Comparison of ENCODE assay signal across 12 cellular contexts in genomic region chr3:134330895-134331810, GRCh38. TPM values are rescaled to one million over a fixed set of nuclear protein-coding genes. Genes with fewer than 3 reads are reported as not detected.
A peak's percentile ranks its signal among the peaks of the same experiment; 100 is the strongest.
DNase-seq lines count a peak whose midpoint lies in the region; ATAC-seq and TF ChIP-seq lines count a peak whose summit lies in the region.
"Had no signal": no experiment of that assay in that cellular context is flagged by ENCODE, and none has a peak within 500 bp of the region (broad histone marks: within the 10 kb centered on the region; RNA-seq: fewer than 3 reads in every experiment).

No MANE protein-coding gene starts in this region.

- H3K36me3 ChIP-seq in BJ (ENCODE audit: control insufficient read depth, insufficient read depth, low read length), result no peaks in the 10 kb centered on the region
- no peaks in the 10 kb centered on the region for H3K36me3 ChIP-seq in fibroblast of lung (ENCODE audit: control insufficient read depth, insufficient read depth, low read length)

- POLR2A ChIA-PET in BJ (lab: Charles Lee), result interaction anchor here (0.6 to 1.4 kb wide), 10 partner anchors 9 to 155 kb away, joined by 3 to 8 read pairs (median 4); partner anchors contain the start of genes ANAPC13 and CEP63

- H3K79me2 ChIP-seq in fibroblast of lung (ENCODE audit: control insufficient read depth, insufficient read depth, low read length), result no peaks in the 10 kb centered on the region

- peaks cover 93% of the 10 kb centered on the region for H3K4me1 Mint-ChIP-seq in osteocyte (ENCODE audit: unreplicated experiment)
- H3K4me1 Mint-ChIP-seq: naive B cell had no signal

- no peak overlapping the region for H2AFZ ChIP-seq in fibroblast of lung (ENCODE audit: low read length)

- peak overlapping the region; percentile 44 for H3K4me2 ChIP-seq in fibroblast of lung (ENCODE audit: extremely low read depth, insufficient read depth, low read length)

- DNase-seq in BJ (ENCODE audit: low read depth) (peak; percentile 84), RPMI7951 (ENCODE audit: low read depth) (peak; percentile 57), fibroblast of lung (ENCODE audit: low read depth in 2 of 2) (peak; percentile 47 to 85), osteocyte (ENCODE audit: extremely low spot score, unreplicated experiment) (peak; percentile 89), NCI-H1092 treated with DMSO at 0.1 percent for 48 hours (lab: John Stamatoyannopoulos, UW) (no peak), OCI-M1 (lab: John Stamatoyannopoulos, UW) (no peak)
- no peak for DNase-seq in stimulated activated CD4-positive, alpha-beta T cell treated with anti-CD3 and anti-CD28 coated beads, Interleukin-1b, Interleukin-23, amount 100 ng/mL, for 48 hours
- DNase-seq: activated CD4-positive, alpha-beta T cell treated with anti-CD3 and anti-CD28 coated beads, Interleukin-2, amount 50 U/mL, for 4 hours; Calu3; naive B cell had no signal

- TF ChIP-seq CTCF in BJ (IDR thresholded peaks at IDR 0.05; ENCODE audit: insufficient read depth, low read depth, low read length), result no peak
- no peak for TF ChIP-seq CTCF in fibroblast of lung (conservative IDR thresholded peaks at IDR 0.05 in 1 of 2, IDR thresholded peaks at IDR 0.05 in 1 of 2; ENCODE audit: low read depth in 1 of 2, low read length in 2 of 2)
- no peak for TF ChIP-seq CTCF in osteocyte (IDR thresholded peaks at IDR 0.05)

- no peaks in the 10 kb centered on the region for H4K20me1 ChIP-seq in fibroblast of lung (ENCODE audit: control insufficient read depth, extremely low read depth, insufficient read depth, low read length)

- peaks cover 56% of the 10 kb centered on the region for H3K4me1 ChIP-seq in fibroblast of lung (ENCODE audit: control insufficient read depth, extremely low read depth, insufficient read depth, low read length)

- H3K27me3 Mint-ChIP-seq in osteocyte (ENCODE audit: unreplicated experiment), result no peaks in the 10 kb centered on the region

- no peak for ATAC-seq in GM18861 (IDR thresholded peaks at IDR 0.05; ENCODE audit: unreplicated experiment)

- H3K9me3 Mint-ChIP-seq in osteocyte (ENCODE audit: unreplicated experiment), result no peaks in the 10 kb centered on the region
- H3K9me3 Mint-ChIP-seq: dendritic cell treated with granulocyte-macrophage colony-stimulating factor and Interleukin-4, amounts not matched to agents 40 ng/mL and 50 ng/mL, for 4 days; naive B cell had no signal

- H3K4me3 ChIP-seq in BJ (ENCODE audit: low read depth, low read length) (peak overlapping the region; percentile 20), fibroblast of lung (replicated peaks in 1 of 4; ENCODE audit: control extremely low read depth in 1 of 4, insufficient read depth in 1 of 4, low read depth in 3 of 4, low read length in 4 of 4) (peak overlapping the region in 1 of 4 experiments; percentile 8)

- H3K27ac ChIP-seq in fibroblast of lung (ENCODE audit: insufficient read depth, low read length), result peak overlapping the region; percentile 30

- peak overlapping the region; percentile 42 for H3K4me3 Mint-ChIP-seq in osteocyte (ENCODE audit: unreplicated experiment)
- H3K4me3 Mint-ChIP-seq: dendritic cell treated with granulocyte-macrophage colony-stimulating factor and Interleukin-4, amounts not matched to agents 40 ng/mL and 50 ng/mL, for 4 days had no signal

- H3K36me3 Mint-ChIP-seq in osteocyte (ENCODE audit: unreplicated experiment), result no peaks in the 10 kb centered on the region
- H3K36me3 Mint-ChIP-seq: naive B cell had no signal

- CTCF ChIA-PET in BJ (lab: Yijun Ruan, JAX), result interaction anchor here (0.8 to 2.2 kb wide), 13 partner anchors 9 to 149 kb away, joined by 3 to 12 read pairs (median 3); no protein-coding TSS in a partner anchor

- no peaks in the 10 kb centered on the region for H3K9me3 ChIP-seq in fibroblast of lung (ENCODE audit: control insufficient read depth, insufficient read depth, low read depth, low read length)

- H3K27me3 ChIP-seq in BJ (ENCODE audit: control insufficient read depth, insufficient read depth, low read length), result no peaks in the 10 kb centered on the region
- H3K27me3 ChIP-seq in fibroblast of lung (ENCODE audit: control insufficient read depth, insufficient read depth, low read length), result no peaks in the 10 kb centered on the region

- peak overlapping the region; percentile 95 for H3K27ac Mint-ChIP-seq in osteocyte (ENCODE audit: unreplicated experiment)
- H3K27ac Mint-ChIP-seq: dendritic cell treated with granulocyte-macrophage colony-stimulating factor and Interleukin-4, amounts not matched to agents 40 ng/mL and 50 ng/mL, for 4 days; naive B cell had no signal

- no peak overlapping the region for H3K9ac ChIP-seq in fibroblast of lung (ENCODE audit: insufficient read depth, low read length)

RNA-seq across cellular contexts. Expression of gene AMOTL2, which starts 43.1 kb away (rescaled TPM):
- 122 and 199 TPM in 2 replicates for polyA plus RNA-seq in BJ (2011; rRNA removed)
- 180 and 200 TPM in 2 replicates for polyA minus RNA-seq in BJ (2011; rRNA and poly(A)+ RNA removed)
- 13.1 and 15.1 TPM in 2 replicates for total RNA-seq in RPMI7951 (2014; rRNA removed; shearing (Covaris generic))
- 58.6 and 74.6 TPM in 2 replicates for total RNA-seq in fibroblast of lung
- 68.9 and 97.0 TPM in 2 replicates for polyA plus RNA-seq in fibroblast of lung
- polyA plus RNA-seq in fibroblast of lung (2012), result 59.7 and 93.1 TPM in 2 replicates
- 187 and 260 TPM in 2 replicates for polyA minus RNA-seq in fibroblast of lung (ENCODE audit: low replicate concordance)
- 195 and 199 TPM in 2 replicates for total RNA-seq in osteocyte

Comparison
In these comparisons a context has a peak if more than half of its experiments do, and no peak if none do; other contexts are left out.
1. DNase-seq: peak in BJ (single experiment), RPMI7951 (single experiment), fibroblast of lung (2 of 2) and osteocyte (single experiment); none in NCI-H1092 treated with DMSO at 0.1 percent for 48 hours (single experiment), stimulated activated CD4-positive, alpha-beta T cell treated with anti-CD3 and anti-CD28 coated beads, Interleukin-1b, Interleukin-23, amount 100 ng/mL, for 48 hours (single experiment) and OCI-M1 (single experiment).